In the genomic region with DNA sequence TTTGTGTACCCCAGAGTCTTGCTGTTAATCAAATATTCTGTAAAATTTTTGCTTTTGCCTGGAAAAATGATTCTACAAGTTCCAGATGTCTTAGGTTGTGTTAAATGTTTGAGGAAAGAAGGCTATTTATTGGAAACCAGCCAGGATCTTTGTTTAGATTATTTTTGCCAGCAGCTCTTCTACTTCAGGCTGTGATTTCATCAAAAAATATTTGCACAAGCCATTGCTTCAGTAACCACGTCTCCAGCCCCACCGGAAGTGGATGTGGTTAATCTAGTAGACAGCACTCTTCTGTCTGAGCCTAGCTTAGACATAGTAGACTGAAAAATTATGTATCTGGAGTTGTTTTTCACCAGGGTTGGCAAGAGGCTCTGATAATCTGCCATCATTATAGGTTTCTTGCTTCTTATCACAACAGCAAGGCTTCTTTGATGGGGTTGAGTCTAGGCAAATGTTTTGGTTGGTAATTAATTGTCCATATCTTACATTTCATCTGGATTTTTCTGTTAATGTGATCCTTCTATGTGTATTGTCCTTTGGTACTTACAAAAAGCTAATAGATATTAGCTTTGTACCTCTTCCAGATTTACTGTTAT, we compare ENCODE assay signal across 8 cellular contexts. TPM values are rescaled to one million over a fixed set of nuclear protein-coding genes. Genes with fewer than 3 reads are reported as not detected.
DNase-seq lines count a peak whose midpoint lies in the region; ATAC-seq and TF ChIP-seq lines count a peak whose summit lies in the region.

No MANE protein-coding gene starts in this region.

- H3K36me3 ChIP-seq in WERI-Rb-1: no peaks in the 10 kb centered on the region

- peak; percentile 68 for ATAC-seq in HG02588 (IDR thresholded peaks at IDR 0.05; ENCODE audit: unreplicated experiment)

- H3K27me3 ChIP-seq in WERI-Rb-1 (ENCODE audit: insufficient read depth, low read depth, severe bottlenecking): no peaks in the 10 kb centered on the region

- DNase-seq in GM13976 (ENCODE audit: low spot score) (peak; percentile 63), NB4 (ENCODE audit: low read depth) (peak; percentile 84), dedifferentiated amniotic fluid mesenchymal stem cell (ENCODE audit: extremely low spot score) (peak; percentile 92), pulmonary artery endothelial cell (ENCODE audit: low read depth, low spot score) (peak; percentile 78), WERI-Rb-1 (no peak), inferior parietal cortex (ENCODE audit: extremely low spot score) (no peak)
- peak; percentile 70 for DNase-seq in activated CD4-positive, alpha-beta T cell treated with anti-CD3 and anti-CD28 coated beads for 1 hour

- H3K27ac ChIP-seq in WERI-Rb-1: no peak overlapping the region

- no peak for TF ChIP-seq CTCF in GM13976 (IDR thresholded peaks at IDR 0.05; ENCODE audit: borderline replicate concordance, control extremely low read depth, extremely low read depth, insufficient read depth, missing control alignments)
- TF ChIP-seq CTCF in NB4 (IDR thresholded peaks at IDR 0.05; ENCODE audit: low read depth, low read length): no peak
- no peak for TF ChIP-seq CTCF in WERI-Rb-1 (IDR thresholded peaks at IDR 0.05; ENCODE audit: low read depth, low read length)

- H3K4me3 ChIP-seq in NB4 (ENCODE audit: low read depth, low read length) (no peak overlapping the region), WERI-Rb-1 (ENCODE audit: low read depth, low read length) (no peak overlapping the region)

- H3K9me3 ChIP-seq in WERI-Rb-1 (ENCODE audit: severe bottlenecking): no peaks in the 10 kb centered on the region

- in situ Hi-C loops in GM13976 (cut with MboI; ENCODE audit: low sequenced_read_pairs, unreplicated experiment): loop anchor here (10.0 kb wide), 1 partner anchor 1263 kb away; no protein-coding TSS in a partner anchor

- no peak for TF ChIP-seq POLR2A in NB4 (IDR thresholded peaks at IDR 0.05; ENCODE audit: extremely low read depth, insufficient read length)

RNA-seq across cellular contexts. Expression of a gene that starts 17.1 kb away (rescaled TPM):
- total RNA-seq in pulmonary artery endothelial cell: 0.07 and 0.13 TPM in 2 replicates

RNA-seq across cellular contexts. Expression of a gene that starts 17.3 kb away (rescaled TPM):
- total RNA-seq in pulmonary artery endothelial cell: 118 and 134 TPM in 2 replicates

Comparison
In these comparisons a context has a peak if more than half of its experiments do, and no peak if none do; other contexts are left out.
1. DNase-seq: peak in GM13976 (single experiment), NB4 (single experiment), activated CD4-positive, alpha-beta T cell treated with anti-CD3 and anti-CD28 coated beads for 1 hour (single experiment), dedifferentiated amniotic fluid mesenchymal stem cell (single experiment) and pulmonary artery endothelial cell (single experiment); none in WERI-Rb-1 (single experiment) and inferior parietal cortex (single experiment).